In the genomic region with DNA sequence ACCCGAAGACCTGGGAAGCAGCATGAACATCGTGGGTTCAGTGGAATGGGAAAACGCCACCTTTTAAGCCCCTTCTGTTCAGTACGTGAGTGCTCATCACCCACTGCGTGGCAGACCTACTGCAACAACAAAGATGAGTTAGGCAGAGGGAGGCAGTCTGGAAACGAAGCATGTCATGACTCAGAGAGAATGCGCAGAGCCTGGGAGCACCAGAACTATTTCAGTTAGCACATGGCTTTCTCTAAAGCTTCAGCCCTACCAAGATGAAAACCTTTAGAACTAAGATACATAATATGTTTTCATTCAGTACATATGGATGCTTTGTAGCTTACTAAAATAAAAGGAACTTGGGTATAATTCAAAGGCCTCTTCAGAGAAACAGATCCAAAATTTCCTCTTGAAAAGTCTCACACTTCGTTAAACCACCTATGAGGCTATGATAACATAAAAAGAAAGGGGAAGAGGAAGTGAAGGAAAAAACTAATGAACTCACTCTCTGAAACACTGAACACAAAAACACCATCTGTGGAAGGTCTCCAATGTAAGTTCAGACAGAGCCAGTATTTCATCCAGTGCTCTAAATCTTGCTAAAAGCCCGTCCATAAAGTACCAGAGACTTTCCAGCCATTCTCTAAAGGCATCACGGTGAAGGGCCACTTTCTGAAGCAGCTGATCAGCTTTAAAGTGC, we compare ENCODE assay signal across 25 cellular contexts.
DNase-seq lines count a peak whose midpoint lies in the region; ATAC-seq and TF ChIP-seq lines count a peak whose summit lies in the region.
"Had no signal": no experiment of that assay in that cellular context is flagged by ENCODE, and none has a peak within 500 bp of the region (broad histone marks: within the 10 kb centered on the region; RNA-seq: fewer than 3 reads in every experiment).

No MANE protein-coding gene starts in this region.

- H3K4me1 Mint-ChIP-seq in glutamatergic neuron (ENCODE audit: low read depth, unreplicated experiment): peaks cover 2% of the 10 kb centered on the region
- peaks cover 27 to 64% of the 10 kb centered on the region in 2 donors for H3K4me1 Mint-ChIP-seq in stimulated activated naive B cell treated with anti-CD40 and anti-IgM and Interleukin-4, amounts not matched to agents 10 μg/mL and 1 μg/mL and 100 μg/mL, for 72 hours
- H3K4me1 Mint-ChIP-seq: activated naive CD8-positive, alpha-beta T cell treated with anti-CD3 and anti-CD28 coated beads, Interleukin-2, amount 10 ng/mL, durations not matched to agents 7 days and 5 days; GM23338 had no signal

- no peaks in the 10 kb centered on the region for H3K36me3 Mint-ChIP-seq in glutamatergic neuron (ENCODE audit: unreplicated experiment)
- H3K36me3 Mint-ChIP-seq in stimulated activated naive B cell treated with anti-CD40 and anti-IgM and Interleukin-4, amounts not matched to agents 10 μg/mL and 1 μg/mL and 100 μg/mL, for 72 hours: no peaks in the 10 kb centered on the region
- H3K36me3 Mint-ChIP-seq: activated naive CD8-positive, alpha-beta T cell treated with anti-CD3 and anti-CD28 coated beads, Interleukin-2, amount 10 ng/mL, durations not matched to agents 7 days and 5 days; naive thymus-derived CD8-positive, alpha-beta T cell had no signal

- in situ Hi-C loops in HAP-1 (cut with MboI; ENCODE audit: low sequenced_read_pairs): no loop called here

- H3K27me3 ChIP-seq in suprapubic skin: no peaks in the 10 kb centered on the region
- no peaks in the 10 kb centered on the region for H3K27me3 ChIP-seq in HAP-1 (ENCODE audit: low read depth)
- H3K27me3 ChIP-seq: SJSA1, upper lobe of left lung had no signal

- no TSS peak for BruUV-seq in OCI-LY7 (replicated peaks; lab: Mats Ljungman, UMichigan)

- no peaks in the 10 kb centered on the region for H3K9me2 ChIP-seq in OCI-LY7 (ENCODE audit: insufficient read depth, low read length)

- H3K27ac Mint-ChIP-seq in glutamatergic neuron (ENCODE audit: unreplicated experiment): no peak overlapping the region
- peak overlapping the region; percentile 39 for H3K27ac Mint-ChIP-seq in stimulated activated naive B cell treated with anti-CD40 and anti-IgM and Interleukin-4, amounts not matched to agents 10 μg/mL and 1 μg/mL and 100 μg/mL, for 72 hours
- H3K27ac Mint-ChIP-seq: activated naive CD8-positive, alpha-beta T cell treated with anti-CD3 and anti-CD28 coated beads, Interleukin-2, amount 10 ng/mL, durations not matched to agents 7 days and 5 days; CD4-positive, alpha-beta T cell; GM23338; HFFc6; T-helper 1 cell treated with Interleukin-12 subunit alpha and Interleukin-12 subunit beta and Interleukin-4 antibody, amounts not matched to agents 30 μg/mL and 1 μg/mL, for 36 hours had no signal

- TF ChIP-seq CTCF in OCI-LY7 (conservative IDR thresholded peaks at IDR 0.05; ENCODE audit: low read length) (no peak), glutamatergic neuron (IDR thresholded peaks at IDR 0.05; ENCODE audit: partially characterized antibody, unreplicated experiment) (peak; percentile 13), suprapubic skin (IDR thresholded peaks at IDR 0.05) (no peak)

- H3K4me3 Mint-ChIP-seq in glutamatergic neuron (ENCODE audit: unreplicated experiment): no peak overlapping the region
- H3K4me3 Mint-ChIP-seq in stimulated activated naive B cell treated with anti-CD40 and anti-IgM and Interleukin-4, amounts not matched to agents 10 μg/mL and 1 μg/mL and 100 μg/mL, for 72 hours: peak overlapping the region in 1 of 2 donors; percentile 50
- H3K4me3 Mint-ChIP-seq: activated naive CD8-positive, alpha-beta T cell treated with anti-CD3 and anti-CD28 coated beads, Interleukin-2, amount 10 ng/mL, durations not matched to agents 7 days and 5 days; CD4-positive, alpha-beta T cell; GM23338; HFFc6; T-helper 1 cell treated with Interleukin-12 subunit alpha and Interleukin-12 subunit beta and Interleukin-4 antibody, amounts not matched to agents 30 μg/mL and 1 μg/mL, for 36 hours had no signal

- no peak overlapping the region for H3K4me3 ChIP-seq in OCI-LY7 (ENCODE audit: low read depth, low read length, poor library complexity, severe bottlenecking)
- no peak overlapping the region for H3K4me3 ChIP-seq in suprapubic skin
- no peak overlapping the region for H3K4me3 ChIP-seq in HAP-1
- H3K4me3 ChIP-seq: dorsolateral prefrontal cortex, GM23338, SJSA1, skin epidermis, upper lobe of left lung had no signal

- CTCF ChIA-PET in OCI-LY7 (lab: Charles Lee; ENCODE audit: unreplicated experiment): no interaction called here

- no peak overlapping the region for H3K4me2 ChIP-seq in OCI-LY7 (ENCODE audit: low read length)
- H3K4me2 ChIP-seq: GM23338 had no signal

- TF ChIP-seq POLR2A in suprapubic skin (IDR thresholded peaks at IDR 0.05): no peak

- H3K9me3 ChIP-seq in OCI-LY7 (ENCODE audit: low read length) (no peaks in the 10 kb centered on the region), suprapubic skin (no peaks in the 10 kb centered on the region), HAP-1 (no peaks in the 10 kb centered on the region)
- H3K9me3 ChIP-seq: SJSA1, upper lobe of left lung had no signal

- DNase-seq in HT1080 (ENCODE audit: low read depth) (peak; percentile 14), OCI-LY7 (ENCODE audit: low spot score) (peak; percentile 1), glutamatergic neuron (no peak), suprapubic skin (ENCODE audit: low spot score in 2 of 2) (no peak), HAP-1 (ENCODE audit: low spot score in 2 of 2) (no peak), DMS53 (lab: John Stamatoyannopoulos, UW) (no peak)
- DNase-seq in stimulated activated naive B cell treated with anti-CD40 and anti-IgM and Interleukin-4, amounts not matched to agents 10 μg/mL and 1 μg/mL and 100 μg/mL, for 72 hours: no peak
- DNase-seq: activated CD4-positive, alpha-beta T cell treated with anti-CD3 and anti-CD28 coated beads for 48 hours; activated CD8-positive, alpha-beta memory T cell treated with anti-CD3 and anti-CD28 coated beads for 24 hours; activated effector memory CD4-positive, alpha-beta T cell treated with anti-CD3 and anti-CD28 coated beads, Interleukin-2, amount 50 U/mL, for 16 hours; activated naive CD8-positive, alpha-beta T cell treated with anti-CD3 and anti-CD28 coated beads, Interleukin-2, amount 10 ng/mL, durations not matched to agents 7 days and 5 days; CD4-positive, alpha-beta T cell; HFFc6; midbrain; naive thymus-derived CD8-positive, alpha-beta T cell; NCI-H1105 treated with DMSO at 0.1 percent for 48 hours; NCI-H1930; NCI-H524; stimulated activated CD8-positive, alpha-beta memory T cell treated with anti-CD3 and anti-CD28 coated beads, Interleukin-4, amount 100 ng/mL, for 48 hours; upper lobe of left lung had no signal

- no peaks in the 10 kb centered on the region for H3K27me3 Mint-ChIP-seq in glutamatergic neuron (ENCODE audit: unreplicated experiment)
- H3K27me3 Mint-ChIP-seq in stimulated activated naive B cell treated with anti-CD40 and anti-IgM and Interleukin-4, amounts not matched to agents 10 μg/mL and 1 μg/mL and 100 μg/mL, for 72 hours: no peaks in the 10 kb centered on the region
- H3K27me3 Mint-ChIP-seq: activated naive CD8-positive, alpha-beta T cell treated with anti-CD3 and anti-CD28 coated beads, Interleukin-2, amount 10 ng/mL, durations not matched to agents 7 days and 5 days; CD4-positive, alpha-beta T cell had no signal

- H3K9me3 Mint-ChIP-seq in glutamatergic neuron (ENCODE audit: unreplicated experiment): no peaks in the 10 kb centered on the region
- H3K9me3 Mint-ChIP-seq in stimulated activated naive B cell treated with anti-CD40 and anti-IgM and Interleukin-4, amounts not matched to agents 10 μg/mL and 1 μg/mL and 100 μg/mL, for 72 hours: peaks cover 0 to 3% of the 10 kb centered on the region in 2 donors
- H3K9me3 Mint-ChIP-seq: activated naive CD8-positive, alpha-beta T cell treated with anti-CD3 and anti-CD28 coated beads, Interleukin-2, amount 10 ng/mL, durations not matched to agents 7 days and 5 days; CD4-positive, alpha-beta T cell; GM23338; naive thymus-derived CD8-positive, alpha-beta T cell; T-helper 1 cell treated with Interleukin-12 subunit alpha and Interleukin-12 subunit beta and Interleukin-4 antibody, amounts not matched to agents 30 μg/mL and 1 μg/mL, for 36 hours had no signal

- no peaks in the 10 kb centered on the region for H3K36me3 ChIP-seq in OCI-LY7 (ENCODE audit: insufficient read depth, low read length)
- H3K36me3 ChIP-seq in suprapubic skin: no peaks in the 10 kb centered on the region
- H3K36me3 ChIP-seq in HAP-1 (replicated peaks): no peaks in the 10 kb centered on the region
- H3K36me3 ChIP-seq: SJSA1, upper lobe of left lung had no signal

- H4K20me1 ChIP-seq in OCI-LY7 (ENCODE audit: insufficient read depth, low read length): no peaks in the 10 kb centered on the region

- WGBS in suprapubic skin: 49% methylated on average over 10 of the region's 10 CpGs

- H2AFZ ChIP-seq in OCI-LY7 (ENCODE audit: low read length): peak overlapping the region; percentile 42; the same call in 1 of the 2 replicates
- H2AFZ ChIP-seq: GM23338 had no signal

- peak; percentile 84 to 88 for ATAC-seq in stimulated activated naive B cell treated with anti-CD40 and anti-IgM and Interleukin-4, amounts not matched to agents 10 μg/mL and 1 μg/mL and 100 μg/mL, for 72 hours (replicated peaks)
- ATAC-seq: GM23338; naive thymus-derived CD8-positive, alpha-beta T cell had no signal

- H3K79me2 ChIP-seq in OCI-LY7 (ENCODE audit: insufficient read depth, low read depth, low read length): no peaks in the 10 kb centered on the region

- H3K4me1 ChIP-seq in OCI-LY7 (ENCODE audit: insufficient read depth, low read length, poor library complexity, severe bottlenecking) (no peaks in the 10 kb centered on the region), suprapubic skin (peaks cover 4% of the 10 kb centered on the region), HAP-1 (no peaks in the 10 kb centered on the region)
- H3K4me1 ChIP-seq: SJSA1, upper lobe of left lung had no signal

- POLR2A ChIA-PET in OCI-LY7 (lab: Charles Lee): no interaction called here

- intact Hi-C loops in OCI-LY7 (cut with micrococcal nuclease; ENCODE audit: unreplicated experiment): no loop called here

- no peak overlapping the region for H3K27ac ChIP-seq in OCI-LY7 (ENCODE audit: low read depth, low read length, poor library complexity, severe bottlenecking)
- no peak overlapping the region for H3K27ac ChIP-seq in suprapubic skin
- H3K27ac ChIP-seq: SJSA1, upper lobe of left lung had no signal

- TF ChIP-seq EP300 in suprapubic skin (IDR thresholded peaks at IDR 0.05): no peak

Comparison
In these comparisons a context has a peak if more than half of its experiments do, and no peak if none do; other contexts are left out.
1. DNase-seq: peak in HT1080 (single experiment) and OCI-LY7 (single experiment); none in glutamatergic neuron (single experiment), stimulated activated naive B cell treated with anti-CD40 and anti-IgM and Interleukin-4, amounts not matched to agents 10 μg/mL and 1 μg/mL and 100 μg/mL, for 72 hours (single experiment), suprapubic skin (0 of 2), HAP-1 (0 of 2) and DMS53 (single experiment).